ENCODE assay signal across 8 cellular contexts in genomic region chr10:6086375-6087233, GRCh38. TPM values are rescaled to one million over a fixed set of nuclear protein-coding genes. Genes with fewer than 3 reads are reported as not detected.
A peak's percentile ranks its signal among the peaks of the same experiment; 100 is the strongest.
DNase-seq lines count a peak whose midpoint lies in the region; ATAC-seq and TF ChIP-seq lines count a peak whose summit lies in the region.

No MANE protein-coding gene starts in this region.

- peaks cover 4% of the 10 kb centered on the region for H3K9me3 Mint-ChIP-seq in activated CD4-positive, alpha-beta memory T cell treated with anti-CD3 and anti-CD28 coated beads, Interleukin-2, amount 10 ng/mL, durations not matched to agents 7 days and 5 days

- H3K27me3 Mint-ChIP-seq in activated CD4-positive, alpha-beta memory T cell treated with anti-CD3 and anti-CD28 coated beads, Interleukin-2, amount 10 ng/mL, durations not matched to agents 7 days and 5 days: no peaks in the 10 kb centered on the region

- peak; percentile 49 for ATAC-seq in GM18517 (IDR thresholded peaks at IDR 0.05; ENCODE audit: unreplicated experiment)
- peak; percentile 54 for ATAC-seq in HG03342 (IDR thresholded peaks at IDR 0.05; ENCODE audit: unreplicated experiment)
- no peak for ATAC-seq in lung (ENCODE audit: insufficient read depth, low FRiP score)

- peak; percentile 96 for TF ChIP-seq CTCF in 22Rv1 (IDR thresholded peaks at IDR 0.05)
- TF ChIP-seq CTCF in dorsolateral prefrontal cortex (IDR thresholded peaks at IDR 0.05 in 54 of 56, conservative IDR thresholded peaks at IDR 0.05 in 2 of 56; ENCODE audit: low read depth in 1 of 56, partially characterized antibody in 56 of 56): peak; percentile 63 to 96 (median 87)
- TF ChIP-seq CTCF in lung (IDR thresholded peaks at IDR 0.05; ENCODE audit: control extremely low read depth, extremely low read depth): peak; percentile 65

- H3K4me1 Mint-ChIP-seq in activated CD4-positive, alpha-beta memory T cell treated with anti-CD3 and anti-CD28 coated beads, Interleukin-2, amount 10 ng/mL, durations not matched to agents 7 days and 5 days: peaks cover 78% of the 10 kb centered on the region

- H3K36me3 ChIP-seq in lung (ENCODE audit: control insufficient read depth in 2 of 2, insufficient read depth in 2 of 2, low read length in 2 of 2): no peaks in the 10 kb centered on the region

- H3K4me3 ChIP-seq in dorsolateral prefrontal cortex (peak overlapping the region in 42 of 59 donors; percentile 1 to 60 (median 35)), lung (no peak overlapping the region)

- H3K27ac ChIP-seq in 22Rv1: no peak overlapping the region
- peak overlapping the region; percentile 30 to 96 (median 87) for H3K27ac ChIP-seq in dorsolateral prefrontal cortex
- peak overlapping the region; percentile 7 to 27 for H3K27ac ChIP-seq in lung (ENCODE audit: low read depth in 1 of 2, low read length in 1 of 2)

- no peaks in the 10 kb centered on the region for H3K9me3 ChIP-seq in lung (ENCODE audit: control insufficient read depth in 2 of 2, insufficient read depth in 1 of 2, low read length in 1 of 2)

- WGBS in lung, 2 donors: 12 to 15% methylated on average over 19 of the region's 19 CpGs

- CTCF ChIA-PET in activated CD4-positive, alpha-beta memory T cell treated with anti-CD3 and anti-CD28 coated beads, Interleukin-2, amount 10 ng/mL, durations not matched to agents 7 days and 5 days (lab: Charles Lee): interaction anchor here (0.5 to 3.4 kb wide), 36 partner anchors 9 to 1324 kb away, joined by 3 to 138 read pairs (median 7); partner anchors contain the start of genes IL15RA, IL2RA, PFKFB3 and SFMBT2

- intact Hi-C loops in dorsolateral prefrontal cortex (cut with DNase I): loop anchor here (5.0 kb wide), 2 partner anchors 116 to 316 kb away; partner anchors contain the start of gene PFKFB3 (in 1 of the 2)

- peak overlapping the region; percentile 87 for H3K27ac Mint-ChIP-seq in activated CD4-positive, alpha-beta memory T cell treated with anti-CD3 and anti-CD28 coated beads, Interleukin-2, amount 10 ng/mL, durations not matched to agents 7 days and 5 days

- POLR2A ChIA-PET in activated CD4-positive, alpha-beta memory T cell treated with anti-CD3 and anti-CD28 coated beads, Interleukin-2, amount 10 ng/mL, durations not matched to agents 7 days and 5 days (lab: Charles Lee): interaction anchor here (0.7 to 2.9 kb wide), 13 partner anchors 13 to 322 kb away, joined by 3 to 50 read pairs (median 10); partner anchors contain the start of genes ANKRD16, FBH1 and IL2RA

- peak overlapping the region; percentile 63 for H3K4me3 Mint-ChIP-seq in activated CD4-positive, alpha-beta memory T cell treated with anti-CD3 and anti-CD28 coated beads, Interleukin-2, amount 10 ng/mL, durations not matched to agents 7 days and 5 days

- H3K36me3 Mint-ChIP-seq in activated CD4-positive, alpha-beta memory T cell treated with anti-CD3 and anti-CD28 coated beads, Interleukin-2, amount 10 ng/mL, durations not matched to agents 7 days and 5 days (ENCODE audit: low read depth): peaks cover 18% of the 10 kb centered on the region

- DNase-seq in NCI-H526 treated with DMSO at 0.1 percent for 48 hours (lab: John Stamatoyannopoulos, UW) (peak; percentile 56), dorsolateral prefrontal cortex (peak; percentile 74 to 96 (median 93)), lung (ENCODE audit: low spot score) (peak; percentile 82)
- peak; percentile 90 for DNase-seq in activated CD4-positive, alpha-beta memory T cell treated with anti-CD3 and anti-CD28 coated beads, Interleukin-2, amount 10 ng/mL, durations not matched to agents 7 days and 5 days
- DNase-seq in stimulated activated CD4-positive, alpha-beta T cell treated with anti-CD3 and anti-CD28 coated beads, TNF-alpha, amount 100 ng/mL, for 1 hour (ENCODE audit: low read depth in 3 of 3, low spot score in 1 of 3): peak; percentile 69 to 79 (median 73)

- peaks cover 3 to 11% of the 10 kb centered on the region in 2 donors for H3K4me1 ChIP-seq in lung (ENCODE audit: control insufficient read depth in 2 of 2, insufficient read depth in 2 of 2, low read length in 2 of 2)

- H3K27me3 ChIP-seq in dorsolateral prefrontal cortex: no peaks in the 10 kb centered on the region
- H3K27me3 ChIP-seq in lung (ENCODE audit: control insufficient read depth, insufficient read depth): no peaks in the 10 kb centered on the region

RNA-seq across cellular contexts. Expression of gene RBM17, which starts 2.2 kb away (rescaled TPM):
- total RNA-seq in activated CD4-positive, alpha-beta memory T cell treated with anti-CD3 and anti-CD28 coated beads, Interleukin-2, amount 10 ng/mL, durations not matched to agents 7 days and 5 days: 100 to 1,000 TPM; 155 to 157 TPM
- total RNA-seq in dorsolateral prefrontal cortex (100 to 1,000 TPM in 44 of 120 experiments, 10 to 100 TPM in 76; 67.3 to 155 (median 95.4) TPM), lung (100 to 1,000 TPM in 1 of 2 donors, 10 to 100 TPM in 1; 84.5 to 103 TPM)
- polyA plus RNA-seq in lung: 10 to 100 TPM; 65.5 to 76.7 TPM

RNA-seq across cellular contexts. Expression of gene IL2RA, which starts 24.4 kb away (rescaled TPM):
- total RNA-seq in activated CD4-positive, alpha-beta memory T cell treated with anti-CD3 and anti-CD28 coated beads, Interleukin-2, amount 10 ng/mL, durations not matched to agents 7 days and 5 days: 100 to 1,000 TPM; 437 to 446 TPM
- under 1 TPM in 7 of 120 experiments, not detected in 113; 0.19 to 0.83 (median 0.68) TPM for total RNA-seq in dorsolateral prefrontal cortex
- 1 to 10 TPM; 1.2 to 5.7 TPM for total RNA-seq in lung
- 10 to 100 TPM in 1 of 2 donors, under 1 TPM in 1; 0.24 to 10.3 TPM for polyA plus RNA-seq in lung

Comparison
In these comparisons a context has a peak if more than half of its experiments do, and no peak if none do; other contexts are left out.
1. RNA of gene IL2RA, which starts 24.4 kb away (total RNA-seq): 437 to 446 TPM in activated CD4-positive, alpha-beta memory T cell treated with anti-CD3 and anti-CD28 coated beads, Interleukin-2, amount 10 ng/mL, durations not matched to agents 7 days and 5 days; 1.2 to 5.7 TPM in lung and 0.19 to 0.83 TPM in dorsolateral prefrontal cortex; every median in the first group is over 10 times any median in the second.
2. Peak in every context shown above with its lines, with median percentiles within 50 percentile points of each other: CTCF ChIP-seq and DNase-seq.